In the genomic region with DNA sequence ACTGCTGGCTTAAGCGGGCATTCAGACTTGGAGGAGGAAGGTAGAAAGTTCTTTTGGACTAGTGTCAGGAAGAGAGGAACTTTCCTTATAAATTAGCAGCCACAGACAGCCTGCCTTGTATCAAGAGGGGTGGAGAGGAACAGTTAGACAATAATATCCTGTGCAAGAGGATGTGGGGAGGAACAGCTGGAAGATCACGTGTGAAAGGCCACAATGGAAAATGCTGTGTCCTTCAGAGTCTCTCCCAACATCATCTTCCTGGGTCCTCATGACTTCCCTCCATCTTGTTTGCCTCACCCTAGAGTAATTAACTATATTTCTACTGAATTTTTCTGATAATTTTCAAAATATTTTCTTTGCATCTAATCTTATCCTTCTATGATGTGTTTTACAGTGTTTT, we compare ENCODE assay signal across 26 cellular contexts.
DNase-seq lines count a peak whose midpoint lies in the region; ATAC-seq and TF ChIP-seq lines count a peak whose summit lies in the region.
"Had no signal": no experiment of that assay in that cellular context is flagged by ENCODE, and none has a peak within 500 bp of the region (broad histone marks: within the 10 kb centered on the region; RNA-seq: fewer than 3 reads in every experiment).

No MANE protein-coding gene starts in this region.

- H3K36me3 ChIP-seq in IMR-90 (ENCODE audit: control insufficient read depth, insufficient read depth, low read length): no peaks in the 10 kb centered on the region
- H3K36me3 ChIP-seq: BLaER1 treated with 17β-estradiol and CSF1 and Interleukin-3, amounts not matched to agents 10 nM and 100 nM; MG63 had no signal

- H3K23ac ChIP-seq in IMR-90 (ENCODE audit: low read depth, low read length): no peak overlapping the region

- H3K79me1 ChIP-seq in IMR-90 (ENCODE audit: low read depth in 1 of 2, low read length in 2 of 2): no peaks in the 10 kb centered on the region

- dilution Hi-C loops in IMR-90 (cut with HindIII; ENCODE audit: low sequenced_read_pairs, unreplicated experiment): no loop called here

- H3K56ac ChIP-seq in IMR-90 (ENCODE audit: extremely low read depth, insufficient read depth, low read length): no peak overlapping the region

- peak overlapping the region; percentile 47; the same call in 1 of the 3 replicates for H2BK15ac ChIP-seq in IMR-90 (ENCODE audit: low read depth, low read length)

- no peak overlapping the region for H4K91ac ChIP-seq in IMR-90 (ENCODE audit: insufficient read depth, low read depth, low read length)

- BruUV-seq in IMR-90 (replicated peaks; lab: Mats Ljungman, UMichigan): no TSS peak

- WGBS in IMR-90 (ENCODE audit: extremely low coverage in 2 of 2, insufficient read length in 1 of 2), 2 experiments: no CpG with 5 or more reads among the region's 2 CpGs

- peak overlapping the region; percentile 7; the same call in 1 of the 2 replicates for H2AK5ac ChIP-seq in IMR-90 (ENCODE audit: low read depth, low read length)

- H4K8ac ChIP-seq in IMR-90 (ENCODE audit: low read depth in 2 of 2, low read length in 2 of 2): no peak overlapping the region

- no peak overlapping the region for H2AFZ ChIP-seq in IMR-90 (replicated peaks; ENCODE audit: low read length, poor library complexity)
- H2AFZ ChIP-seq: GM23248 had no signal

- no peak for DNase-seq in IMR-90
- peak; percentile 3 for DNase-seq in SK-MEL-5 (ENCODE audit: low read depth, low spot score)
- DNase-seq in fibroblast of pulmonary artery (ENCODE audit: low read depth): peak; percentile 14
- no peak for DNase-seq in NCI-H2029 treated with DMSO at 0.1 percent for 48 hours (lab: John Stamatoyannopoulos, UW)
- DNase-seq: AML-193; CD4-positive, alpha-beta T cell; COR-L47; DMS53; H7; MG63; NCI-H1105 treated with DMSO at 0.1 percent for 48 hours; NCI-H2029; NCI-H2227 treated with DMSO at 0.1 percent for 48 hours; NCI-H526 treated with DMSO at 0.1 percent for 48 hours; SHP77 had no signal

- no peak overlapping the region for H2BK5ac ChIP-seq in IMR-90 (ENCODE audit: low read depth, low read length, poor library complexity, severe bottlenecking)

- CTCF ChIA-PET in IMR-90 (lab: Yijun Ruan, JAX): no interaction called here

- no peak overlapping the region for H3K18ac ChIP-seq in IMR-90 (ENCODE audit: low read depth, low read length)

- no peaks in the 10 kb centered on the region for H3K27me3 ChIP-seq in IMR-90 (ENCODE audit: control insufficient read depth, insufficient read depth, low read length)
- H3K27me3 ChIP-seq: BLaER1 treated with 17β-estradiol and CSF1 and Interleukin-3, amounts not matched to agents 10 nM and 100 nM; MG63 had no signal

- peak overlapping the region; percentile 49 for H2BK120ac ChIP-seq in IMR-90 (ENCODE audit: low read depth, low read length)

- POLR2A ChIA-PET in IMR-90 (lab: Charles Lee; ENCODE audit: unreplicated experiment): no interaction called here

- H3K9me3 ChIP-seq in IMR-90 (ENCODE audit: control insufficient read depth, insufficient read depth, low read length): no peaks in the 10 kb centered on the region
- H3K9me3 ChIP-seq: A549; BLaER1 treated with 17β-estradiol and CSF1 and Interleukin-3, amounts not matched to agents 10 nM and 100 nM; MG63 had no signal

- no peak overlapping the region for H3K4me2 ChIP-seq in IMR-90 (ENCODE audit: low read depth, low read length)

- no peaks in the 10 kb centered on the region for H4K20me1 ChIP-seq in IMR-90 (ENCODE audit: insufficient read depth, low read length)
- H4K20me1 ChIP-seq: BLaER1 treated with 17β-estradiol and CSF1 and Interleukin-3, amounts not matched to agents 10 nM and 100 nM had no signal

- H2BK20ac ChIP-seq in IMR-90 (ENCODE audit: low read depth, low read length): peak overlapping the region; percentile 38; the same call in 1 of the 2 replicates

- no peak overlapping the region for H3K9ac ChIP-seq in IMR-90 (ENCODE audit: low read depth, low read length)
- H3K9ac ChIP-seq: BLaER1 treated with 17β-estradiol and CSF1 and Interleukin-3, amounts not matched to agents 10 nM and 100 nM; GM23248 had no signal

- 0 out of 2 replicates have a peak, but pooled peaks cover 3% of the 10 kb centered on the region for H3K9me1 ChIP-seq in IMR-90 (ENCODE audit: insufficient read depth, low read length)

- H3K4ac ChIP-seq in IMR-90 (ENCODE audit: low read depth, low read length): no peak overlapping the region; the same call in 1 of the 2 replicates

- no peak for TF ChIP-seq RAD21 in IMR-90 (IDR thresholded peaks at IDR 0.05; ENCODE audit: low read length)

- no peaks in the 10 kb centered on the region; the same call in 1 of the 2 replicates for H3K4me1 ChIP-seq in IMR-90 (ENCODE audit: control insufficient read depth, insufficient read depth, low read length)

- H3K4me3 ChIP-seq in IMR-90 (ENCODE audit: insufficient read depth, low read depth, low read length) (no peak overlapping the region), fibroblast of pulmonary artery (replicated peaks; ENCODE audit: low read depth, low read length) (no peak overlapping the region)
- H3K4me3 ChIP-seq: A549; BLaER1 treated with 17β-estradiol and CSF1 and Interleukin-3, amounts not matched to agents 10 nM and 100 nM; GM23248; K562; MG63; SK-N-MC had no signal

- TF ChIP-seq CTCF in IMR-90 (conservative IDR thresholded peaks at IDR 0.05; ENCODE audit: low read depth, low read length): no peak
- no peak for TF ChIP-seq CTCF in fibroblast of pulmonary artery (IDR thresholded peaks at IDR 0.05; ENCODE audit: low read length, missing control alignments)

- in situ Hi-C loops in IMR-90 (cut with MboI; ENCODE audit: low sequenced_read_pairs): no loop called here
- in situ Hi-C loops in SK-MEL-5 (cut with HindIII; ENCODE audit: low pct_unique_long_range_greater_than_20kb, low sequenced_read_pairs): no loop called here

- intact Hi-C loops in IMR-90 (cut with micrococcal nuclease): no loop called here

- ATAC-seq in IMR-90 (ENCODE audit: low read depth) (no peak), GM19395 (IDR thresholded peaks at IDR 0.05; ENCODE audit: unreplicated experiment) (no peak), HG03354 (IDR thresholded peaks at IDR 0.05; ENCODE audit: poor library complexity, severe bottlenecking, unreplicated experiment) (no peak), HG03571 (IDR thresholded peaks at IDR 0.05; ENCODE audit: unreplicated experiment) (no peak)
- ATAC-seq: HepG2, K562, Panc1 had no signal

- no peak overlapping the region for H3K14ac ChIP-seq in IMR-90 (replicated peaks; ENCODE audit: low read depth, low read length)

- no peak overlapping the region for H2AK9ac ChIP-seq in IMR-90 (replicated peaks; ENCODE audit: low read depth, low read length, poor library complexity)

- no peak overlapping the region for H3K27ac ChIP-seq in IMR-90 (ENCODE audit: insufficient read depth, low read length)
- H3K27ac ChIP-seq: BLaER1 treated with 17β-estradiol and CSF1 and Interleukin-3, amounts not matched to agents 10 nM and 100 nM; GM23248; RWPE1; SK-N-MC had no signal

- no peak for TF ChIP-seq POLR2A in IMR-90 (IDR thresholded peaks at IDR 0.05; ENCODE audit: low read depth, low read length)

- H4K5ac ChIP-seq in IMR-90 (ENCODE audit: low read depth, low read length): no peak overlapping the region

TF ChIP-seq in IMR-90, 13 proteins besides CTCF, POLR2A, EP300 and RAD21:
- TF ChIP-seq RFX5 (IDR thresholded peaks at IDR 0.05; ENCODE audit: low read depth, low read length): no peak
- TF ChIP-seq MAFK (IDR thresholded peaks at IDR 0.05; ENCODE audit: low read depth, low read length): no peak
- TF ChIP-seq MAZ (IDR thresholded peaks at IDR 0.05; ENCODE audit: borderline replicate concordance, low read depth, low read length): no peak
- TF ChIP-seq, protein P1, sequence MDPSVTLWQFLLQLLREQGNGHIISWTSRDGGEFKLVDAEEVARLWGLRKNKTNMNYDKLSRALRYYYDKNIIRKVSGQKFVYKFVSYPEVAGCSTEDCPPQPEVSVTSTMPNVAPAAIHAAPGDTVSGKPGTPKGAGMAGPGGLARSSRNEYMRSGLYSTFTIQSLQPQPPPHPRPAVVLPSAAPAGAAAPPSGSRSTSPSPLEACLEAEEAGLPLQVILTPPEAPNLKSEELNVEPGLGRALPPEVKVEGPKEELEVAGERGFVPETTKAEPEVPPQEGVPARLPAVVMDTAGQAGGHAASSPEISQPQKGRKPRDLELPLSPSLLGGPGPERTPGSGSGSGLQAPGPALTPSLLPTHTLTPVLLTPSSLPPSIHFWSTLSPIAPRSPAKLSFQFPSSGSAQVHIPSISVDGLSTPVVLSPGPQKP (IDR thresholded peaks at IDR 0.05; ENCODE audit: borderline replicate concordance, low read depth, low read length): no peak
- no peak for TF ChIP-seq BHLHE40 (IDR thresholded peaks at IDR 0.05; ENCODE audit: low read depth, low read length)
- TF ChIP-seq RCOR1 (IDR thresholded peaks at IDR 0.05; ENCODE audit: insufficient replicate concordance, low read length): no peak
- TF ChIP-seq FOS (IDR thresholded peaks at IDR 0.05; ENCODE audit: low read depth, low read length): no peak
- TF ChIP-seq, protein P2, sequence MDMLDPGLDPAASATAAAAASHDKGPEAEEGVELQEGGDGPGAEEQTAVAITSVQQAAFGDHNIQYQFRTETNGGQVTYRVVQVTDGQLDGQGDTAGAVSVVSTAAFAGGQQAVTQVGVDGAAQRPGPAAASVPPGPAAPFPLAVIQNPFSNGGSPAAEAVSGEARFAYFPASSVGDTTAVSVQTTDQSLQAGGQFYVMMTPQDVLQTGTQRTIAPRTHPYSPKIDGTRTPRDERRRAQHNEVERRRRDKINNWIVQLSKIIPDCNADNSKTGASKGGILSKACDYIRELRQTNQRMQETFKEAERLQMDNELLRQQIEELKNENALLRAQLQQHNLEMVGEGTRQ (IDR thresholded peaks at IDR 0.05; ENCODE audit: low read depth, low read length): no peak
- TF ChIP-seq CEBPB (IDR thresholded peaks at IDR 0.05; ENCODE audit: low read depth, low read length): no peak

Comparison
In these comparisons a context has a peak if more than half of its experiments do, and no peak if none do; other contexts are left out.
1. DNase-seq: peak in SK-MEL-5 (single experiment) and fibroblast of pulmonary artery (single experiment); none in IMR-90 (single experiment) and NCI-H2029 treated with DMSO at 0.1 percent for 48 hours (single experiment).